8 cellular contexts compared by ENCODE assay signal in the genomic region with DNA sequence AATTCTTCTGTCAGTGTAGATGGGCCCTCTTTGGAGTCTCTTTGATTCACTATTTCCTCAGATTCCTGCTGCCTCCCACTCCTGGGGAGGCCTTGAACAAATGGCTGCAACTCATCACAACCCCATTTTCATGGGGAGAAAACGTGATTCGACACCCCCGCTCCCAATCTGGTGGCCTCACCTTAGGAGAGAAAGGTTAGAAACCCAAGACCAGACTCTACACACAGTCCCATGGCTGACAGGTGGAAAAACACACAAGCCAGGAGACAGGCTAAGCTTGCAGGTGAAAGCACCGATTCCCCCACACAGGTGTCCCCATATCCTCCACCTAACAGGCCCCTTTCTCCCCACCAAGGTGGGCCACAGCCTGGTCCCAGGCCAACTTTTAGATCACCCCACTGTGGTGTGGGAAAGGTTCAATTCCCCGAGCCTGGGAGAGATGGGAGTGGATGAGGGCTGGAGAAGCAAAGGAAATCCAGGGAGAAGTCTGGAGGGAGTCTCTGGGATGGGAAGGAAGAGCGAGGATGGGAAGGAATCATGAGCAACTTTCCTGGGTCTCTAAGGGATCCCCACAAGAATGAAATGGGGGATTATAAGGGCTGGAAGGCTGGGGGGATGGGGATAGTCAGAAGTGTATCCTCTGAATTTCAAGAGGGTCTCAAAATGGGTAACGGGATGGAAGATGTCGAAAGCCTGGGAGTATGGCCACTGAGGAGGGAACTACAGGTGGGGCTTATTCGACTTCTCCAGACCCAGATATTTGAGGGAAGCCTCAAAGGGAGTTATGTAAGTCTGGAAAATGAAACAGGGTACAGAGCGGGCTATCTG. TPM values are rescaled to one million over a fixed set of nuclear protein-coding genes. Genes with fewer than 3 reads are reported as not detected.
DNase-seq lines count a peak whose midpoint lies in the region; ATAC-seq and TF ChIP-seq lines count a peak whose summit lies in the region.

No MANE protein-coding gene starts in this region.

- no peak for DNase-seq in GM12865 (ENCODE audit: low read depth)
- DNase-seq in T-helper 17 cell = no peak
- no peak for DNase-seq in progenitor cell of endocrine pancreas (ENCODE audit: low spot score, unreplicated experiment)
- DNase-seq in T1000 (lab: John Stamatoyannopoulos, UW) = no peak
- no peak for DNase-seq in HuH-7.5 (ENCODE audit: low spot score)
- no peak for DNase-seq in SIG-M5 treated with dmso at 0.1 percent for 504 hours (lab: John Stamatoyannopoulos, UW; ENCODE audit: unreplicated experiment)
- no peak for DNase-seq in NCI-H2196 (lab: John Stamatoyannopoulos, UW; ENCODE audit: unreplicated experiment)

- H3K9me3 ChIP-seq in T-helper 17 cell (ENCODE audit: control insufficient read depth, low read length, poor library complexity, severe bottlenecking) (no peaks in the 10 kb centered on the region), esophagus (ENCODE audit: control insufficient read depth in 2 of 2, insufficient read depth in 1 of 2, low read depth in 1 of 2, low read length in 1 of 2) (no peaks in the 10 kb centered on the region)

- H3K9me3 Mint-ChIP-seq in progenitor cell of endocrine pancreas (ENCODE audit: low read depth) = no peaks in the 10 kb centered on the region

- peaks cover 0 to 5% of the 10 kb centered on the region in 2 donors for H3K36me3 ChIP-seq in esophagus (ENCODE audit: control insufficient read depth in 2 of 2, insufficient read depth in 2 of 2, low read length in 1 of 2)

- H3K27ac Mint-ChIP-seq in T-helper 17 cell = peak overlapping the region; percentile 99
- H3K27ac Mint-ChIP-seq in progenitor cell of endocrine pancreas = peak overlapping the region; percentile 99

- H3K4me1 ChIP-seq in esophagus (ENCODE audit: control insufficient read depth in 2 of 2, insufficient read depth in 2 of 2, low read length in 1 of 2) = peaks cover 10 to 13% of the 10 kb centered on the region in 2 donors

- H3K4me3 Mint-ChIP-seq in T-helper 17 cell (peak overlapping the region; percentile 97), progenitor cell of endocrine pancreas (ENCODE audit: low read depth) (peak overlapping the region; percentile 97)

- TF ChIP-seq CTCF in GM12865 (IDR thresholded peaks at IDR 0.05; ENCODE audit: insufficient read depth, low read depth, low read length, missing control alignments) = no peak
- TF ChIP-seq CTCF in progenitor cell of endocrine pancreas (IDR thresholded peaks at IDR 0.05; ENCODE audit: unreplicated experiment) = no peak

- no peak for ATAC-seq in T-helper 17 cell

- peaks cover 67% of the 10 kb centered on the region for H3K4me1 Mint-ChIP-seq in T-helper 17 cell
- H3K4me1 Mint-ChIP-seq in progenitor cell of endocrine pancreas (ENCODE audit: low read depth) = peaks cover 50% of the 10 kb centered on the region

- 22 to 23% methylated on average over 10 of the region's 10 CpGs for WGBS in esophagus, 2 donors

- H3K4me3 ChIP-seq in GM12865 (ENCODE audit: low read depth, low read length) (peak overlapping the region; percentile 96), esophagus (ENCODE audit: low read depth in 1 of 2, low read length in 2 of 2) (peak overlapping the region; percentile 91 to 100)

- peaks cover 4% of the 10 kb centered on the region for H3K36me3 Mint-ChIP-seq in T-helper 17 cell (ENCODE audit: low read depth)
- H3K36me3 Mint-ChIP-seq in progenitor cell of endocrine pancreas (ENCODE audit: insufficient read depth) = peaks cover 9% of the 10 kb centered on the region

- H3K27me3 ChIP-seq in esophagus (ENCODE audit: control insufficient read depth in 1 of 2, insufficient read depth in 2 of 2, low read length in 2 of 2) = no peaks in the 10 kb centered on the region

- peak overlapping the region; percentile 93 to 95 for H3K27ac ChIP-seq in esophagus (ENCODE audit: low read depth in 2 of 2, low read length in 1 of 2)

- H3K27me3 Mint-ChIP-seq in T-helper 17 cell = no peaks in the 10 kb centered on the region
- H3K27me3 Mint-ChIP-seq in progenitor cell of endocrine pancreas = no peaks in the 10 kb centered on the region

RNA-seq across cellular contexts. Expression of gene PLAGL2, which starts 0.9 kb away (rescaled TPM):
- total RNA-seq in T-helper 17 cell (10 to 100 TPM; 14.9 to 18.9 TPM), progenitor cell of endocrine pancreas (57.1 and 59.3 TPM in 2 replicates)
- polyA plus RNA-seq in esophagus = 1 to 10 TPM; 4.1 to 6.4 TPM

RNA-seq across cellular contexts. Expression of gene POFUT1, which starts 1.1 kb away (rescaled TPM):
- 10 to 100 TPM; 11.1 to 13.6 TPM for total RNA-seq in T-helper 17 cell
- polyA plus RNA-seq in esophagus = 1 to 10 TPM; 5.2 to 7.8 TPM
- 48.7 and 49.8 TPM in 2 replicates for total RNA-seq in progenitor cell of endocrine pancreas
